In genomic region chr17:78605429-78605828, GRCh38 we compare ENCODE assay signal across 28 cellular contexts. TPM values are rescaled to one million over a fixed set of nuclear protein-coding genes. Genes with fewer than 3 reads are reported as not detected.
"Had no signal": no experiment of that assay in that cellular context is flagged by ENCODE, and none has a peak within 500 bp of the region (broad histone marks: within the 10 kb centered on the region; RNA-seq: fewer than 3 reads in every experiment).

No MANE protein-coding gene starts in this region.

- ATAC-seq: activated CD4-positive, CD25-positive, alpha-beta regulatory T cell treated with anti-CD3 and anti-CD28 coated beads, Interleukin-2, amount 50 U/mL, for 24 hours; activated CD8-positive, alpha-beta T cell treated with anti-CD3 and anti-CD28 coated beads for 36 hours; activated T-cell treated with anti-CD3 and anti-CD28 coated beads, Interleukin-2, amount 50 U/mL, for 4 hours; activated T-helper 17 cell treated with anti-CD3 and anti-CD28 coated beads, Interleukin-2, amount 50 U/mL, for 72 hours; esophagus mucosa; heart left ventricle; T-helper 17 cell had no signal

- H3K4me3 ChIP-seq: coronary artery, dorsolateral prefrontal cortex, heart left ventricle had no signal

- H3K36me3 ChIP-seq: brain microvascular endothelial cell, heart left ventricle, WERI-Rb-1 had no signal

- DNase-seq: activated B cell treated with CpG ODN at 0.5 μM for 24 hours; activated CD4-positive, alpha-beta T cell treated with anti-CD3 and anti-CD28 coated beads for 48 hours; activated CD4-positive, alpha-beta T cell treated with anti-CD3 and anti-CD28 coated beads, Interleukin-2, amount 50 U/mL, for 1 hour; activated CD4-positive, alpha-beta T cell treated with anti-CD3 and anti-CD28 coated beads, Interleukin-2, amount 50 U/mL, for 48 hours; activated CD8-positive, alpha-beta memory T cell treated with anti-CD3 and anti-CD28 coated beads for 24 hours; activated CD8-positive, alpha-beta T cell treated with anti-CD3 and anti-CD28 coated beads for 36 hours; activated effector memory CD4-positive, alpha-beta T cell treated with Interleukin-2 at 50 U/mL for 16 hours; activated gamma-delta T cell treated with Interleukin-2 at 50 U/mL for 16 hours; activated naive CD4-positive, alpha-beta T cell treated with anti-CD3 and anti-CD28 coated beads, Interleukin-2, amount 50 U/mL, for 16 hours; activated naive CD4-positive, alpha-beta T cell treated with Interleukin-2 at 50 U/mL for 16 hours; activated T-cell treated with anti-CD3 and anti-CD28 coated beads, Interleukin-2, amount 50 U/mL, for 4 hours; amniotic stem cell; anterior cingulate cortex; brain microvascular endothelial cell; dorsolateral prefrontal cortex; effector memory CD4-positive, alpha-beta T cell; endodermal cell; foreskin fibroblast; glutamatergic neuron; T-helper 17 cell; T1000; WERI-Rb-1 had no signal

- H3K9me3 ChIP-seq: heart left ventricle had no signal

- H3K27ac ChIP-seq: brain microvascular endothelial cell, coronary artery, dorsolateral prefrontal cortex, heart left ventricle, WERI-Rb-1 had no signal

- H3K27me3 ChIP-seq: brain microvascular endothelial cell, dorsolateral prefrontal cortex, heart left ventricle had no signal

RNA-seq across cellular contexts. Expression of gene DNAH17, which starts 28.2 kb away (rescaled TPM):
- total RNA-seq: epithelial cell of proximal tubule had no signal
